In the genomic region with DNA sequence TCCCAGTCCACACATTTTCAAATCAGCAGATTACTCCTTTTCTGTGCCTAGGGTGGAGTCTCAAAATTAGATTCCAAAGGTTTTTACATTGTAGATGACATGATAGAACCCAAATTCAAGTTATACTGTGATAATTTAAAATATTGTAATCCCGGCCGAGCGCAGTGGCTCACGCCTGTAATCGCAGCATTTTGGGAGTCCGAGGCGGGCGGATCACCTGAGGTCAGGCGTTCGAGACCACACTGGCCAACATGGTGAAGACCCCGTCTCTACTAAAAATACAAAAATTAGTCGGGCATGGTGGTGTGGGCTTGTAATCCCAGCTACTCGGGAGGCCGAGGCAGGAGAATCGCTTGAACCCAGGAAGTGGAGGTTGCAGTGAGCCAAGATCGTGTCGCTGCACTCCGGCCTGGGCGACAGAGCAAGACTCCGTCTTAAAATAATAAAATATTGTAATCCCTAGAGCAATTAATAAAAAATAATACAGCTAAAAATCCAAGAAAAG, we compare ENCODE assay signal across 9 cellular contexts. TPM values are rescaled to one million over a fixed set of nuclear protein-coding genes. Genes with fewer than 3 reads are reported as not detected.
DNase-seq lines count a peak whose midpoint lies in the region; TF ChIP-seq lines count a peak whose summit lies in the region.
"Had no signal": no experiment of that assay in that cellular context is flagged by ENCODE, and none has a peak within 500 bp of the region (broad histone marks: within the 10 kb centered on the region; RNA-seq: fewer than 3 reads in every experiment).

No MANE protein-coding gene starts in this region.

- WGBS in mammary epithelial cell (ENCODE audit: low coverage, missing lambda C conversion rate), result 96% methylated on average over 19 of the region's 20 CpGs

- TF ChIP-seq CTCF in mammary epithelial cell (conservative IDR thresholded peaks at IDR 0.05 in 1 of 2, IDR thresholded peaks at IDR 0.05 in 1 of 2; ENCODE audit: extremely low read depth in 1 of 2, insufficient read depth in 1 of 2, low read depth in 1 of 2, low read length in 2 of 2) (no peak), vagina (IDR thresholded peaks at IDR 0.05) (no peak)

- H3K4me2 ChIP-seq in mammary epithelial cell (ENCODE audit: insufficient read depth, low read depth, low read length), result peak overlapping the region; percentile 86

- no peaks in the 10 kb centered on the region for H3K9me3 Mint-ChIP-seq in activated naive CD8-positive, alpha-beta T cell (ENCODE audit: low read depth)
- no peaks in the 10 kb centered on the region for H3K9me3 Mint-ChIP-seq in activated naive CD8-positive, alpha-beta T cell treated with anti-CD3 and anti-CD28 coated beads for 36 hours

- BruUV-seq in mammary epithelial cell (replicated peaks; lab: Mats Ljungman, UMichigan), result no TSS peak

- H3K4me3 ChIP-seq in mammary epithelial cell (replicated peaks in 1 of 3; ENCODE audit: insufficient read depth in 1 of 3, low read depth in 2 of 3, low read length in 3 of 3) (peak overlapping the region; percentile 66 to 88 (median 72)), mucosa of rectum (ENCODE audit: low read length in 2 of 2) (peak overlapping the region; percentile 78 to 96), vagina (peak overlapping the region in 1 of 2 donors; percentile 86)

- peaks cover 12% of the 10 kb centered on the region for H3K4me1 Mint-ChIP-seq in activated naive CD8-positive, alpha-beta T cell (ENCODE audit: low read depth)
- H3K4me1 Mint-ChIP-seq in activated naive CD8-positive, alpha-beta T cell treated with anti-CD3 and anti-CD28 coated beads for 36 hours, result peaks cover 13% of the 10 kb centered on the region

- peak overlapping the region; percentile 81 for H3K4me3 Mint-ChIP-seq in activated naive CD8-positive, alpha-beta T cell
- H3K4me3 Mint-ChIP-seq in activated naive CD8-positive, alpha-beta T cell treated with anti-CD3 and anti-CD28 coated beads for 36 hours, result no peak overlapping the region

- peaks cover 2% of the 10 kb centered on the region for H3K36me3 Mint-ChIP-seq in activated naive CD8-positive, alpha-beta T cell
- H3K36me3 Mint-ChIP-seq in activated naive CD8-positive, alpha-beta T cell treated with anti-CD3 and anti-CD28 coated beads for 36 hours, result no peaks in the 10 kb centered on the region

- intact Hi-C loops in mammary epithelial cell (cut with micrococcal nuclease), result no loop called here
- intact Hi-C loops in vagina (cut with DNase I), result no loop called here

- H3K9me3 ChIP-seq in mammary epithelial cell (replicated peaks; ENCODE audit: insufficient read depth, low read length) (no peaks in the 10 kb centered on the region), mucosa of rectum (ENCODE audit: control insufficient read depth in 2 of 2, low read length in 2 of 2) (no peaks in the 10 kb centered on the region), vagina (no peaks in the 10 kb centered on the region)

- H3K36me3 ChIP-seq in mammary epithelial cell (ENCODE audit: insufficient read depth, low read length), result no peaks in the 10 kb centered on the region
- no peaks in the 10 kb centered on the region for H3K36me3 ChIP-seq in mucosa of rectum (ENCODE audit: control insufficient read depth in 2 of 2, insufficient read depth in 2 of 2, low read length in 2 of 2)
- no peaks in the 10 kb centered on the region for H3K36me3 ChIP-seq in vagina

- peak overlapping the region; percentile 99 for H2AFZ ChIP-seq in mammary epithelial cell (ENCODE audit: low read depth, low read length)

- dilution Hi-C loops in mammary epithelial cell (cut with HindIII; ENCODE audit: low sequenced_read_pairs), result loop anchor here (5.0 kb wide), 1 partner anchor 99 kb away; no protein-coding TSS in a partner anchor

- no peaks in the 10 kb centered on the region for H3K27me3 ChIP-seq in mammary epithelial cell (ENCODE audit: insufficient read depth, low read length)
- no peaks in the 10 kb centered on the region for H3K27me3 ChIP-seq in mucosa of rectum (ENCODE audit: control insufficient read depth in 2 of 2, insufficient read depth in 2 of 2, low read length in 2 of 2)
- no peaks in the 10 kb centered on the region for H3K27me3 ChIP-seq in vagina

- in situ Hi-C loops in mammary epithelial cell (cut with MboI; ENCODE audit: low sequenced_read_pairs in 2 of 2), result no loop called here

- peak overlapping the region; percentile 67 for H3K9ac ChIP-seq in mammary epithelial cell (ENCODE audit: insufficient read depth, low read length)
- H3K9ac ChIP-seq in mucosa of rectum (ENCODE audit: low read depth in 1 of 2, low read length in 2 of 2), result no peak overlapping the region
- H3K9ac ChIP-seq: KMS-11 had no signal

- H4K20me1 ChIP-seq in mammary epithelial cell (ENCODE audit: insufficient read depth, low read length), result no peaks in the 10 kb centered on the region

- CTCF ChIA-PET in mammary epithelial cell (lab: Charles Lee; ENCODE audit: low non-redundant PET), result no interaction called here

- no peak for DNase-seq in activated naive CD8-positive, alpha-beta T cell treated with anti-CD3 and anti-CD28 coated beads for 36 hours
- DNase-seq in mammary epithelial cell, result no peak
- no peak for DNase-seq in vagina (ENCODE audit: extremely low spot score in 2 of 2)
- no peak for DNase-seq in NCI-H446 (lab: John Stamatoyannopoulos, UW)
- DNase-seq in NCI-H1048 (lab: John Stamatoyannopoulos, UW), result no peak
- no peak for DNase-seq in NCI-H748 (lab: John Stamatoyannopoulos, UW; ENCODE audit: unreplicated experiment)

- TF ChIP-seq POLR2A in vagina (IDR thresholded peaks at IDR 0.05), result no peak

- no peak overlapping the region for H3K27ac ChIP-seq in mammary epithelial cell (ENCODE audit: insufficient read depth, low read depth, low read length)
- H3K27ac ChIP-seq in mucosa of rectum (ENCODE audit: low read depth in 2 of 2, low read length in 2 of 2), result no peak overlapping the region
- peak overlapping the region; percentile 85 for H3K27ac ChIP-seq in vagina
- H3K27ac ChIP-seq: KMS-11 had no signal

- H3K4me1 ChIP-seq in mammary epithelial cell (ENCODE audit: insufficient read depth, low read length) (peaks cover 11% of the 10 kb centered on the region), mucosa of rectum (ENCODE audit: control insufficient read depth in 2 of 2, insufficient read depth in 2 of 2, low read length in 2 of 2) (peaks cover 9 to 11% of the 10 kb centered on the region in 2 donors), vagina (peaks cover 8% of the 10 kb centered on the region)

- H3K79me2 ChIP-seq in mammary epithelial cell (ENCODE audit: insufficient read depth, low read length), result peaks cover 35% of the 10 kb centered on the region

- peaks cover 11% of the 10 kb centered on the region for H3K27me3 Mint-ChIP-seq in activated naive CD8-positive, alpha-beta T cell
- H3K27me3 Mint-ChIP-seq in activated naive CD8-positive, alpha-beta T cell treated with anti-CD3 and anti-CD28 coated beads for 36 hours, result peaks cover 28% of the 10 kb centered on the region

- H3K27ac Mint-ChIP-seq in activated naive CD8-positive, alpha-beta T cell, result no peak overlapping the region
- H3K27ac Mint-ChIP-seq in activated naive CD8-positive, alpha-beta T cell treated with anti-CD3 and anti-CD28 coated beads for 36 hours, result no peak overlapping the region

RNA-seq across cellular contexts. Expression of gene CYFIP1, which starts 1.2 kb away (rescaled TPM):
- total RNA-seq in activated naive CD8-positive, alpha-beta T cell treated with anti-CD3 and anti-CD28 coated beads for 36 hours, result 10 to 100 TPM; 14.9 to 17.1 TPM
- 100 to 1,000 TPM; 128 to 158 TPM for total RNA-seq in mammary epithelial cell
- polyA plus RNA-seq in mammary epithelial cell, result 73.3 TPM
- polyA minus RNA-seq in mammary epithelial cell, result 292 TPM
- 101 TPM for total RNA-seq in vagina

RNA-seq across cellular contexts. Expression of gene TUBGCP5, which starts 58.0 kb away (rescaled TPM):
- 10 to 100 TPM; 22.4 to 22.5 TPM for total RNA-seq in activated naive CD8-positive, alpha-beta T cell treated with anti-CD3 and anti-CD28 coated beads for 36 hours
- total RNA-seq in mammary epithelial cell (10 to 100 TPM; 17.0 to 21.5 TPM), vagina (11.3 TPM)
- 16.9 TPM for polyA plus RNA-seq in mammary epithelial cell
- polyA minus RNA-seq in mammary epithelial cell, result 17.7 TPM
